19 cellular contexts compared by ENCODE assay signal in the genomic region with DNA sequence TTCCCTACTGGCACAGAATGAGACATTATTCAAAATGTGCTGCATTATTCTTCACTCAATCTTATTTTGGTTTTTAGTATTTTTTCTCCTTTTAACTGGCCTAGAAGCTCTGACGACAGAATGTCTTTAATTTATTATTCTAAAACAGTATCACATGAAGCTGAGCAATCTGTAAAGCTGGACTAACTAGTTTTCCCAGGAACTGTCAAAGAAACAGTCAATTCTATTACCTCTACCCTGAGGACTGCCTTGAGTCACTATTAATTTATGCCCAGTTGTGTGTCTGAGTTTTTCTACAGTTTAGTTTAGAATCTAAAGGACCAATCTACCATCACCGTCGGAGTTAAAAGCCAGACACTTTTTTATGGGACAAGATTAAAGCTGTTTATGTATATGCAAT. TPM values are rescaled to one million over a fixed set of nuclear protein-coding genes. Genes with fewer than 3 reads are reported as not detected.
DNase-seq lines count a peak whose midpoint lies in the region; ATAC-seq and TF ChIP-seq lines count a peak whose summit lies in the region.
"Had no signal": no experiment of that assay in that cellular context is flagged by ENCODE, and none has a peak within 500 bp of the region (broad histone marks: within the 10 kb centered on the region; RNA-seq: fewer than 3 reads in every experiment).

No MANE protein-coding gene starts in this region.

- no peak overlapping the region for H3K14ac ChIP-seq in trophoblast cell (ENCODE audit: low read length)

- H3K4me3 ChIP-seq in fibroblast of mammary gland (ENCODE audit: control insufficient read depth, low read depth, low read length) (no peak overlapping the region), trophoblast cell (ENCODE audit: low read depth, low read length) (no peak overlapping the region)
- H3K4me3 ChIP-seq: A549, Peyer's patch had no signal

- H3K23ac ChIP-seq in trophoblast cell (ENCODE audit: low read length) = no peak overlapping the region

- no peaks in the 10 kb centered on the region for H3K27me3 ChIP-seq in trophoblast cell (ENCODE audit: insufficient read depth, low read length)
- H3K27me3 ChIP-seq: Peyer's patch had no signal

- TF ChIP-seq CTCF in Calu3 (IDR thresholded peaks at IDR 0.05; ENCODE audit: unreplicated experiment) (no peak), VCaP (conservative IDR thresholded peaks at IDR 0.05) (no peak), fibroblast of mammary gland (conservative IDR thresholded peaks at IDR 0.05; ENCODE audit: control insufficient read depth, insufficient read depth, low read depth, low read length) (no peak)

- H3K4ac ChIP-seq in trophoblast cell (ENCODE audit: low read depth, low read length) = no peak overlapping the region

- peaks cover 42% of the 10 kb centered on the region for H3K4me1 Mint-ChIP-seq in Calu3 (ENCODE audit: low read depth, unreplicated experiment)

- no peak overlapping the region for H2AFZ ChIP-seq in trophoblast cell (ENCODE audit: insufficient read depth, low read length, poor library complexity)

- no peaks in the 10 kb centered on the region for H3K27me3 Mint-ChIP-seq in Calu3 (ENCODE audit: unreplicated experiment)

- H3K79me2 ChIP-seq in trophoblast cell (ENCODE audit: control insufficient read depth, insufficient read depth, low read length, poor library complexity) = no peaks in the 10 kb centered on the region

- H3K9me3 Mint-ChIP-seq in Calu3 (ENCODE audit: low read depth, unreplicated experiment) = no peaks in the 10 kb centered on the region

- H2AK5ac ChIP-seq in trophoblast cell (ENCODE audit: low read length) = no peak overlapping the region

- no TSS peak for BruUV-seq in Calu3 (replicated peaks; lab: Mats Ljungman, UMichigan)

- no peak for DNase-seq in Calu3
- peak; percentile 19 for DNase-seq in fibroblast of mammary gland (ENCODE audit: low read depth)
- DNase-seq in trophoblast cell = peak; percentile 25 to 77
- no peak for DNase-seq in 8988T
- no peak for DNase-seq in NK-92 treated with Interleukin-12 subunit alpha and Interleukin-12 subunit beta, amount 100 ng/mL, for 24 hours (lab: John Stamatoyannopoulos, UW)
- no peak for DNase-seq in HCEC 1CT
- DNase-seq: COR-L47, DMS153, GOT3, KBM-7, NCI-H1436 treated with DMSO at 0.1 percent for 48 hours, NCI-H2029 treated with DMSO at 0.1 percent for 48 hours, NCI-H774, Peyer's patch, Right ventricle myocardium superior had no signal

- no CpG with 5 or more reads among the region's 3 CpGs for WGBS in trophoblast cell (ENCODE audit: extremely low coverage, insufficient coverage, insufficient read length)

- peaks cover 5 to 9% of the 10 kb centered on the region in 2 experiments for H3K4me1 ChIP-seq in trophoblast cell (ENCODE audit: control insufficient read depth in 1 of 2, insufficient read depth in 2 of 2, low read length in 2 of 2)
- H3K4me1 ChIP-seq: A549, Peyer's patch had no signal

- H3K36me3 ChIP-seq in trophoblast cell (ENCODE audit: control insufficient read depth in 1 of 2, insufficient read depth in 2 of 2, low read length in 2 of 2) = peaks cover 2 to 3% of the 10 kb centered on the region in 2 experiments

- H3K9me3 ChIP-seq in trophoblast cell (ENCODE audit: insufficient read depth, low read depth, low read length) = no peaks in the 10 kb centered on the region
- H3K9me3 ChIP-seq: A549, Peyer's patch had no signal

- H3K9ac ChIP-seq in trophoblast cell (ENCODE audit: low read length) = no peak overlapping the region

- H2BK5ac ChIP-seq in trophoblast cell (ENCODE audit: low read depth, low read length, poor library complexity) = no peak overlapping the region

- H3K79me1 ChIP-seq in trophoblast cell (ENCODE audit: low read length) = peaks cover 5% of the 10 kb centered on the region

- H3K27ac Mint-ChIP-seq in Calu3 (ENCODE audit: unreplicated experiment) = peak overlapping the region; percentile 85

- H3K18ac ChIP-seq in trophoblast cell (ENCODE audit: low read length) = no peak overlapping the region

- H3K4me2 ChIP-seq in trophoblast cell (ENCODE audit: low read length) = no peak overlapping the region
- H3K4me2 ChIP-seq: A549 had no signal

- CTCF ChIA-PET in Calu3 (lab: Charles Lee) = no interaction called here

- H2BK12ac ChIP-seq in trophoblast cell (ENCODE audit: low read length) = no peak overlapping the region

- peak overlapping the region; percentile 18 for H3K4me3 Mint-ChIP-seq in Calu3 (ENCODE audit: low read depth, unreplicated experiment)

- H4K8ac ChIP-seq in trophoblast cell (ENCODE audit: low read depth, low read length) = no peak overlapping the region

- intact Hi-C loops in Calu3 (cut with micrococcal nuclease; ENCODE audit: unreplicated experiment) = no loop called here

- no peak overlapping the region for H2BK120ac ChIP-seq in trophoblast cell (ENCODE audit: insufficient read depth, low read length, poor library complexity)

- no peak for ATAC-seq in HG03175 (IDR thresholded peaks at IDR 0.05; ENCODE audit: unreplicated experiment)
- ATAC-seq: A549 had no signal

- H3K36me3 Mint-ChIP-seq in Calu3 (ENCODE audit: insufficient read depth, unreplicated experiment) = peaks cover 9% of the 10 kb centered on the region

- no peak overlapping the region for H4K91ac ChIP-seq in trophoblast cell (ENCODE audit: low read depth, low read length)

- H3K27ac ChIP-seq in VCaP (peak overlapping the region; percentile 10; the same call in 1 of the 2 replicates), trophoblast cell (ENCODE audit: low read depth, low read length) (peak overlapping the region; percentile 10)
- H3K27ac ChIP-seq: A549, C4-2B, Peyer's patch had no signal

- no peak overlapping the region for H4K12ac ChIP-seq in trophoblast cell (ENCODE audit: low read depth, low read length)

RNA-seq across cellular contexts. Expression of gene MBD2, which starts 31.6 kb away (rescaled TPM):
- 103 and 106 TPM in 2 replicates for total RNA-seq in Calu3 (2022)
- polyA plus RNA-seq in trophoblast cell (2013) = 33.1 and 34.2 TPM in 2 replicates

Comparison
In these comparisons a context has a peak if more than half of its experiments do, and no peak if none do; other contexts are left out.
1. DNase-seq: peak in fibroblast of mammary gland (single experiment) and trophoblast cell (2 of 2); none in Calu3 (single experiment), 8988T (single experiment), NK-92 treated with Interleukin-12 subunit alpha and Interleukin-12 subunit beta, amount 100 ng/mL, for 24 hours (single experiment) and HCEC 1CT (single experiment).